Comparison of ENCODE assay signal across 10 cellular contexts in genomic region chr2:84889332-84889731, GRCh38. TPM values are rescaled to one million over a fixed set of nuclear protein-coding genes. Genes with fewer than 3 reads are reported as not detected.
DNase-seq lines count a peak whose midpoint lies in the region; ATAC-seq and TF ChIP-seq lines count a peak whose summit lies in the region.
"Had no signal": no experiment of that assay in that cellular context is flagged by ENCODE, and none has a peak within 500 bp of the region (broad histone marks: within the 10 kb centered on the region; RNA-seq: fewer than 3 reads in every experiment).

No MANE protein-coding gene starts in this region.

- H3K4me1 ChIP-seq in adrenal gland (replicated peaks in 1 of 2) = peaks cover 5 to 11% of the 10 kb centered on the region in 2 donors

- H3K36me3 ChIP-seq in adrenal gland (replicated peaks in 1 of 2) = no peaks in the 10 kb centered on the region

- peaks cover 24% of the 10 kb centered on the region for H3K4me1 Mint-ChIP-seq in osteocyte (ENCODE audit: unreplicated experiment)

- DNase-seq in GM12864 (ENCODE audit: low read depth) (no peak), adrenal gland (no peak), osteocyte (ENCODE audit: extremely low spot score, unreplicated experiment) (no peak), NCI-H1436 (lab: John Stamatoyannopoulos, UW) (no peak), nucleus accumbens (lab: John Stamatoyannopoulos, UW) (no peak), NCI-H748 (lab: John Stamatoyannopoulos, UW; ENCODE audit: unreplicated experiment) (no peak)
- DNase-seq: NCI-H1105, occipital lobe had no signal

- peak overlapping the region; percentile 97 for H3K27ac Mint-ChIP-seq in osteocyte (ENCODE audit: unreplicated experiment)

- H3K27ac ChIP-seq in adrenal gland = peak overlapping the region in 3 of 5 donors; percentile 46 to 70 (median 64)

- ATAC-seq in HG03064 (IDR thresholded peaks at IDR 0.05; ENCODE audit: low read depth, unreplicated experiment) (peak; percentile 4), GM18861 (IDR thresholded peaks at IDR 0.05; ENCODE audit: unreplicated experiment) (no peak)

- WGBS in adrenal gland, 4 donors = 86 to 93% (median 89%) methylated on average over 2 of the region's 2 CpGs

- no peak for TF ChIP-seq POLR2A in adrenal gland (IDR thresholded peaks at IDR 0.05)

- H3K4me3 Mint-ChIP-seq in osteocyte (ENCODE audit: unreplicated experiment) = no peak overlapping the region

- no peaks in the 10 kb centered on the region for H3K9me3 Mint-ChIP-seq in osteocyte (ENCODE audit: unreplicated experiment)

- H3K27me3 ChIP-seq in adrenal gland = no peaks in the 10 kb centered on the region

- H3K27me3 Mint-ChIP-seq in osteocyte (ENCODE audit: unreplicated experiment) = no peaks in the 10 kb centered on the region

- no peaks in the 10 kb centered on the region for H3K36me3 Mint-ChIP-seq in osteocyte (ENCODE audit: unreplicated experiment)

- H3K4me3 ChIP-seq in GM12864 (ENCODE audit: low read depth, low read length) = peak overlapping the region; percentile 17
- no peak overlapping the region for H3K4me3 ChIP-seq in adrenal gland

- intact Hi-C loops in adrenal gland (cut with DNase I) = no loop called here

- H3K9me3 ChIP-seq in adrenal gland (replicated peaks in 1 of 3) = no peaks in the 10 kb centered on the region

- TF ChIP-seq CTCF in GM12864 (IDR thresholded peaks at IDR 0.05; ENCODE audit: low read depth, low read length, missing control alignments) (no peak), adrenal gland (IDR thresholded peaks at IDR 0.05) (no peak), osteocyte (IDR thresholded peaks at IDR 0.05) (no peak)

RNA-seq across cellular contexts. Expression of gene TRABD2A, which starts 8.4 kb away (rescaled TPM):
- total RNA-seq in adrenal gland (1 to 10 TPM in 2 of 8 donors, under 1 TPM in 5, not detected in 1; 0.37 to 2.4 (median 0.69) TPM), osteocyte (0.21 and 0.99 TPM in 2 replicates)
- 1 to 10 TPM in 2 of 3 donors, under 1 TPM in 1; 0.29 to 1.4 (median 1.0) TPM for polyA plus RNA-seq in adrenal gland

RNA-seq across cellular contexts. Expression of gene TMSB10, which starts 16.1 kb away (rescaled TPM):
- total RNA-seq in adrenal gland (1,000 to 10,000 TPM in 4 of 8 donors, 100 to 1,000 TPM in 4; 473 to 2,004 (median 995) TPM), osteocyte (2,436 and 2,534 TPM in 2 replicates)
- polyA plus RNA-seq in adrenal gland = 1,000 to 10,000 TPM in 2 of 3 donors, 100 to 1,000 TPM in 1; 700 to 1,968 (median 1,951) TPM
